14 cellular contexts compared by ENCODE assay signal in genomic region chr10:4653160-4653559, GRCh38.
"Had no signal": no experiment of that assay in that cellular context is flagged by ENCODE, and none has a peak within 500 bp of the region (broad histone marks: within the 10 kb centered on the region; RNA-seq: fewer than 3 reads in every experiment).

No MANE protein-coding gene starts in this region.

- H3K4me3 ChIP-seq: cardiac muscle cell, esophagus squamous epithelium, ovary, tibial artery, vagina had no signal

- H3K4me3 Mint-ChIP-seq: activated CD8-positive, alpha-beta T cell treated with anti-CD3 and anti-CD28 coated beads, Interleukin-2, amount 10 ng/mL, durations not matched to agents 7 days and 5 days; activated naive CD4-positive, alpha-beta T cell treated with anti-CD3 and anti-CD28 coated beads for 36 hours had no signal

- H3K27ac Mint-ChIP-seq: activated CD8-positive, alpha-beta T cell treated with anti-CD3 and anti-CD28 coated beads, Interleukin-2, amount 10 ng/mL, durations not matched to agents 7 days and 5 days had no signal

- H3K36me3 ChIP-seq: cardiac muscle cell, esophagus squamous epithelium, ovary, tibial artery, vagina, WERI-Rb-1 had no signal

- DNase-seq: activated CD4-positive, alpha-beta T cell treated with anti-CD3 and anti-CD28 coated beads for 4 hours; activated CD8-positive, alpha-beta memory T cell treated with anti-CD3 and anti-CD28 coated beads, Interleukin-2, amount 50 U/mL, for 48 hours; activated CD8-positive, alpha-beta T cell treated with anti-CD3 and anti-CD28 coated beads, Interleukin-2, amount 10 ng/mL, durations not matched to agents 7 days and 5 days; activated naive CD4-positive, alpha-beta T cell treated with anti-CD3 and anti-CD28 coated beads for 36 hours; esophagus squamous epithelium; foreskin fibroblast; kidney; left ventricle myocardium superior; ovary; tibial artery; WERI-Rb-1 had no signal

- H3K9me3 ChIP-seq: esophagus squamous epithelium, ovary, tibial artery, vagina had no signal

- H3K27ac ChIP-seq: cardiac muscle cell, esophagus squamous epithelium, ovary, tibial artery, vagina, WERI-Rb-1 had no signal

- H3K27me3 ChIP-seq: cardiac muscle cell, esophagus squamous epithelium, ovary, tibial artery, vagina had no signal

- H3K9me3 Mint-ChIP-seq: activated naive CD4-positive, alpha-beta T cell treated with anti-CD3 and anti-CD28 coated beads for 36 hours had no signal

- FAIRE-seq: colon had no signal

- ATAC-seq: activated CD8-positive, alpha-beta T cell treated with anti-CD3 and anti-CD28 coated beads, Interleukin-2, amount 10 ng/mL, durations not matched to agents 7 days and 5 days; left ventricle myocardium superior had no signal
